8 cellular contexts compared by ENCODE assay signal in genomic region chr17:7233701-7234099, GRCh38. TPM values are rescaled to one million over a fixed set of nuclear protein-coding genes. Genes with fewer than 3 reads are reported as not detected.
DNase-seq lines count a peak whose midpoint lies in the region; ATAC-seq, FAIRE-seq and TF ChIP-seq lines count a peak whose summit lies in the region.

No MANE protein-coding gene starts in this region.

- H3K36me3 ChIP-seq in astrocyte (ENCODE audit: insufficient read depth, low read length) (peaks cover 20% of the 10 kb centered on the region), testis (ENCODE audit: low read depth, missing control alignments) (no peaks in the 10 kb centered on the region)

- ATAC-seq in Right ventricle myocardium inferior (no peak), left ventricle myocardium superior (no peak), left colon (peak; percentile 12)

- H3K27me3 ChIP-seq in astrocyte (ENCODE audit: insufficient read depth, low read length) (no peaks in the 10 kb centered on the region), testis (no peaks in the 10 kb centered on the region)

- peak; percentile 31 for DNase-seq in Right ventricle myocardium inferior (ENCODE audit: missing footprints)
- no peak for DNase-seq in left ventricle myocardium superior
- DNase-seq in astrocyte (ENCODE audit: low read depth) = peak; percentile 35
- DNase-seq in left colon = no peak
- no peak for DNase-seq in testis
- no peak for DNase-seq in NCI-H128 (lab: John Stamatoyannopoulos, UW; ENCODE audit: unreplicated experiment)
- no peak for DNase-seq in stimulated activated CD4-positive, alpha-beta T cell treated with anti-CD3 and anti-CD28 coated beads, Interleukin-2, amount 100 ng/mL, for 24 hours
- DNase-seq in mesenteric fat pad (ENCODE audit: low spot score) = no peak

- peak overlapping the region; percentile 96 for H3K27ac Mint-ChIP-seq in astrocyte (ENCODE audit: unreplicated experiment)

- TF ChIP-seq CTCF in astrocyte (IDR thresholded peaks at IDR 0.05; ENCODE audit: insufficient read depth, low read depth, low read length) = no peak
- TF ChIP-seq CTCF in testis (IDR thresholded peaks at IDR 0.05) = no peak

- no peak for FAIRE-seq in astrocyte (lab: Jason Lieb, UNC)

- H4K20me1 ChIP-seq in astrocyte (ENCODE audit: insufficient read depth, low read length) = peaks cover 62% of the 10 kb centered on the region

- peak overlapping the region; percentile 95 for H3K4me3 Mint-ChIP-seq in astrocyte (ENCODE audit: unreplicated experiment)

- H3K27ac ChIP-seq in astrocyte (ENCODE audit: low read depth, low read length) (peak overlapping the region; percentile 76), testis (peak overlapping the region; percentile 91 to 97)

- H3K4me1 ChIP-seq in astrocyte (ENCODE audit: insufficient read depth, low read length) = peaks cover 33% of the 10 kb centered on the region
- peaks cover 41% of the 10 kb centered on the region for H3K4me1 ChIP-seq in testis

- H3K4me3 ChIP-seq in astrocyte (ENCODE audit: insufficient read depth, low read depth, low read length) (peak overlapping the region; percentile 79), testis (peak overlapping the region; percentile 90 to 93)

- no peaks in the 10 kb centered on the region for H3K27me3 Mint-ChIP-seq in astrocyte (ENCODE audit: low read depth, unreplicated experiment)

- H3K9me3 ChIP-seq in astrocyte (ENCODE audit: insufficient read depth, low read depth, low read length) (no peaks in the 10 kb centered on the region), testis (no peaks in the 10 kb centered on the region)

- H3K9me3 Mint-ChIP-seq in astrocyte (ENCODE audit: unreplicated experiment) = peaks cover 1% of the 10 kb centered on the region

- H3K79me2 ChIP-seq in astrocyte (ENCODE audit: insufficient read depth, low read length) = peaks cover 92% of the 10 kb centered on the region

- H3K4me1 Mint-ChIP-seq in astrocyte (ENCODE audit: low read depth, unreplicated experiment) = peaks cover 38% of the 10 kb centered on the region

- peaks cover 23% of the 10 kb centered on the region for H3K36me3 Mint-ChIP-seq in astrocyte (ENCODE audit: low read depth, unreplicated experiment)

- intact Hi-C loops in Right ventricle myocardium inferior (cut with DNase I) = no loop called here
- intact Hi-C loops in left ventricle myocardium superior (cut with micrococcal nuclease) = no loop called here
- intact Hi-C loops in left colon (cut with DNase I, micrococcal nuclease) = no loop called here
- intact Hi-C loops in testis (cut with DNase I; ENCODE audit: low total_unique reads) = no loop called here

- no peak overlapping the region for H2AFZ ChIP-seq in astrocyte (ENCODE audit: low read depth, low read length)

- WGBS in testis, 2 donors = 0 to 2% methylated on average over 9 of the region's 9 CpGs

- peak overlapping the region; percentile 91 for H3K4me2 ChIP-seq in astrocyte (ENCODE audit: low read length)

- TF ChIP-seq POLR2A in testis (IDR thresholded peaks at IDR 0.05) = no peak

- H3K9ac ChIP-seq in astrocyte (ENCODE audit: low read length) = peak overlapping the region; percentile 92

RNA-seq across cellular contexts. Expression of gene DVL2, which starts 0.6 kb away (rescaled TPM):
- 20.0 TPM for total RNA-seq in Right ventricle myocardium inferior
- 23.5 TPM for total RNA-seq in left ventricle myocardium superior
- 30.2 and 34.4 TPM in 2 replicates for total RNA-seq in astrocyte
- 10 to 100 TPM; 30.9 to 34.9 TPM for total RNA-seq in left colon
- 100 to 1,000 TPM in 1 of 2 donors, 10 to 100 TPM in 1; 81.3 to 102 TPM for total RNA-seq in testis
- polyA plus RNA-seq in testis (ENCODE audit: insufficient read depth, low read depth, low replicate concordance) = 43.6 TPM
- total RNA-seq in mesenteric fat pad = 24.7 TPM

RNA-seq across cellular contexts. Expression of gene PHF23, which starts 5.6 kb away (rescaled TPM):
- 23.3 TPM for total RNA-seq in Right ventricle myocardium inferior
- total RNA-seq in left ventricle myocardium superior = 29.4 TPM
- 78.0 and 89.5 TPM in 2 replicates for total RNA-seq in astrocyte
- total RNA-seq in left colon = 10 to 100 TPM; 33.9 to 44.1 TPM
- total RNA-seq in testis = 10 to 100 TPM; 54.9 to 61.6 TPM
- 53.4 TPM for polyA plus RNA-seq in testis (ENCODE audit: insufficient read depth, low read depth, low replicate concordance)
- total RNA-seq in mesenteric fat pad = 47.4 TPM

RNA-seq across cellular contexts. Expression of gene GABARAP, which starts 8.5 kb away (rescaled TPM):
- total RNA-seq in Right ventricle myocardium inferior = 444 TPM
- total RNA-seq in left ventricle myocardium superior = 456 TPM
- total RNA-seq in astrocyte = 434 and 454 TPM in 2 replicates
- 100 to 1,000 TPM; 431 to 505 TPM for total RNA-seq in left colon
- 100 to 1,000 TPM; 521 to 683 TPM for total RNA-seq in testis
- 1,171 TPM for polyA plus RNA-seq in testis (ENCODE audit: insufficient read depth, low read depth, low replicate concordance)
- 468 TPM for total RNA-seq in mesenteric fat pad

RNA-seq across cellular contexts. Expression of gene ACADVL, which starts 14.0 kb away (rescaled TPM):
- total RNA-seq in Right ventricle myocardium inferior = 2,192 TPM
- total RNA-seq in left ventricle myocardium superior = 2,270 TPM
- 354 and 399 TPM in 2 replicates for total RNA-seq in astrocyte
- total RNA-seq in left colon = 1,000 to 10,000 TPM in 1 of 2 donors, 100 to 1,000 TPM in 1; 784 to 1,134 TPM
- total RNA-seq in testis = 100 to 1,000 TPM; 298 to 458 TPM
- polyA plus RNA-seq in testis (ENCODE audit: insufficient read depth, low read depth, low replicate concordance) = 334 TPM
- 1,052 TPM for total RNA-seq in mesenteric fat pad

RNA-seq across cellular contexts. Expression of gene DLG4, which starts 14.1 kb away (rescaled TPM):
- total RNA-seq in Right ventricle myocardium inferior = 20.6 TPM
- total RNA-seq in left ventricle myocardium superior = 21.3 TPM
- total RNA-seq in astrocyte = 45.6 and 48.0 TPM in 2 replicates
- total RNA-seq in left colon = 1 to 10 TPM; 4.0 to 7.3 TPM
- 10 to 100 TPM; 26.3 to 49.8 TPM for total RNA-seq in testis
- 45.9 TPM for polyA plus RNA-seq in testis (ENCODE audit: insufficient read depth, low read depth, low replicate concordance)
- 16.0 TPM for total RNA-seq in mesenteric fat pad

Comparison
In these comparisons a context has a peak if more than half of its experiments do, and no peak if none do; other contexts are left out.
1. DNase-seq: peak in Right ventricle myocardium inferior (single experiment) and astrocyte (single experiment); none in left ventricle myocardium superior (single experiment), left colon (0 of 2), testis (single experiment), NCI-H128 (single experiment), stimulated activated CD4-positive, alpha-beta T cell treated with anti-CD3 and anti-CD28 coated beads, Interleukin-2, amount 100 ng/mL, for 24 hours (0 of 2) and mesenteric fat pad (single experiment).